In genomic region chr19:40283414-40284250, GRCh38 we compare ENCODE assay signal across 9 cellular contexts. TPM values are rescaled to one million over a fixed set of nuclear protein-coding genes. Genes with fewer than 3 reads are reported as not detected.
A peak's percentile ranks its signal among the peaks of the same experiment; 100 is the strongest.
DNase-seq lines count a peak whose midpoint lies in the region; ATAC-seq, FAIRE-seq and TF ChIP-seq lines count a peak whose summit lies in the region.
"Had no signal": no experiment of that assay in that cellular context is flagged by ENCODE, and none has a peak within 500 bp of the region (broad histone marks: within the 10 kb centered on the region; RNA-seq: fewer than 3 reads in every experiment).

No MANE protein-coding gene starts in this region.

- H3K27ac ChIP-seq in BLaER1 treated with 17β-estradiol and CSF1 and Interleukin-3, amounts not matched to agents 10 nM and 100 nM: peak overlapping the region; percentile 85 to 99 (median 96)
- H3K27ac ChIP-seq in KOPT-K1 (ENCODE audit: low read depth, low read length, poor library complexity, severe bottlenecking): peak overlapping the region; percentile 96

- H3K4me2 ChIP-seq in BLaER1 treated with 17β-estradiol and CSF1 and Interleukin-3, amounts not matched to agents 10 nM and 100 nM: peak overlapping the region; percentile 84 to 99 (median 94)

- H3K4me1 Mint-ChIP-seq in natural killer cell: peaks cover 45 to 67% of the 10 kb centered on the region in 2 donors

- no peaks in the 10 kb centered on the region for H3K9me3 ChIP-seq in BLaER1 treated with 17β-estradiol and CSF1 and Interleukin-3, amounts not matched to agents 10 nM and 100 nM (replicated peaks in 1 of 11)
- H3K9me3 ChIP-seq in KOPT-K1 (ENCODE audit: insufficient read depth, low read length, poor library complexity, severe bottlenecking): no peaks in the 10 kb centered on the region

- no peaks in the 10 kb centered on the region for H3K27me3 Mint-ChIP-seq in natural killer cell (ENCODE audit: low read depth in 2 of 2)

- peak overlapping the region; percentile 91 to 97 (median 95) for H3K9ac ChIP-seq in BLaER1 treated with 17β-estradiol and CSF1 and Interleukin-3, amounts not matched to agents 10 nM and 100 nM

- H3K27me3 ChIP-seq in BLaER1 treated with 17β-estradiol and CSF1 and Interleukin-3, amounts not matched to agents 10 nM and 100 nM: no peaks in the 10 kb centered on the region

- no peak for TF ChIP-seq POLR2A in H54 (IDR thresholded peaks at IDR 0.05; ENCODE audit: low read depth, low read length)

- peak overlapping the region; percentile 94 for H3K4me3 Mint-ChIP-seq in natural killer cell

- no peaks in the 10 kb centered on the region for H3K36me3 Mint-ChIP-seq in natural killer cell

- peak overlapping the region; percentile 70 to 90 (median 86) for H3K4me3 ChIP-seq in BLaER1 treated with 17β-estradiol and CSF1 and Interleukin-3, amounts not matched to agents 10 nM and 100 nM

- peaks cover 46 to 61% (median 55%) of the 10 kb centered on the region in 11 experiments; a peak in 21 of 22 replicates for H4K20me1 ChIP-seq in BLaER1 treated with 17β-estradiol and CSF1 and Interleukin-3, amounts not matched to agents 10 nM and 100 nM

- peaks cover 0 to 18% (median 9%) of the 10 kb centered on the region in 11 experiments; a peak in 10 of 22 replicates for H3K36me3 ChIP-seq in BLaER1 treated with 17β-estradiol and CSF1 and Interleukin-3, amounts not matched to agents 10 nM and 100 nM
- peaks cover 24% of the 10 kb centered on the region for H3K36me3 ChIP-seq in KOPT-K1 (ENCODE audit: insufficient read depth, low read length)

- DNase-seq in dermis blood vessel endothelial cell (peak; percentile 11), natural killer cell (no peak), cerebellum (ENCODE audit: low spot score) (no peak), H54 (ENCODE audit: insufficient read length, low spot score) (no peak)
- no peak for DNase-seq in stimulated activated CD4-positive, alpha-beta T cell treated with anti-CD3 and anti-CD28 coated beads, Interleukin-12 subunit alpha, Interleukin-12 subunit beta, amount 100 ng/mL, for 4 hours

- no peak for TF ChIP-seq CTCF in natural killer cell (IDR thresholded peaks at IDR 0.05)

- H3K4me1 ChIP-seq in BLaER1 treated with 17β-estradiol and CSF1 and Interleukin-3, amounts not matched to agents 10 nM and 100 nM: peaks cover 68 to 77% (median 73%) of the 10 kb centered on the region in 10 experiments

- no peak for FAIRE-seq in H54 (lab: Jason Lieb, UNC)

- no peaks in the 10 kb centered on the region for H3K9me3 Mint-ChIP-seq in natural killer cell

- ATAC-seq in natural killer cell: no peak
- ATAC-seq in GM19328 (IDR thresholded peaks at IDR 0.05; ENCODE audit: unreplicated experiment): no peak

- peak overlapping the region; percentile 99 for H3K27ac Mint-ChIP-seq in natural killer cell

- intact Hi-C loops in natural killer cell (cut with micrococcal nuclease): loop anchor here (5.0 to 10.0 kb wide), 2 partner anchors 64 to 139 kb away; partner anchors contain the start of genes C19orf47 and PLD3

RNA-seq across cellular contexts. Expression of gene AKT2, which starts 1.5 kb away (rescaled TPM):
- total RNA-seq in dermis blood vessel endothelial cell: 37.3 and 45.8 TPM in 2 replicates
- 100 to 1,000 TPM; 234 to 292 (median 261) TPM for total RNA-seq in natural killer cell
- 90.2 TPM for total RNA-seq in cerebellum

RNA-seq across cellular contexts. Expression of gene CCNP, which starts 57.1 kb away (rescaled TPM):
- total RNA-seq in dermis blood vessel endothelial cell: 0.09 and 0.34 TPM in 2 replicates
- total RNA-seq in natural killer cell: 1 to 10 TPM; 1.2 to 1.8 (median 1.2) TPM
- 0.18 TPM for total RNA-seq in cerebellum
- total RNA-seq: dermis microvascular lymphatic vessel endothelial cell had no signal
